ENCODE assay signal across 25 cellular contexts in the genomic region with DNA sequence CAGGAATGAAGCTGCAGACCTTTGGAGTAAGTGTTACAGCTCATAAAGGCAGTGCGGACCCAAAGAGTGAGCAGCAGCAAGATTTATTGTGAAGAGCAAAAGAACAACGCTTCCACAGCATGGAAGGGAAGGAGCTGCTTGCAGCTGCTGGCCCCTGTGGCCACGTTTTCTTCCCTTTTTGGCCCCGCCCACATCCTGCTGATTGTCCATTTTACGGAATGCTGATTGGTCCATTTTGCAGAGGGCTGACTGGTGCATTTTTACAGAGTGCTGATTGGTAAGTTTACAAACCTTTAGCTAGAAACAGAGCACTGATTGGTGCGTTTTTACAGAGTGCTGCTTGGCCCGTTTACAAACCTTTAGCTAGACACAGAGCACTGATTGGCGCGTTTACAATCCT.
"Had no signal": no experiment of that assay in that cellular context is flagged by ENCODE, and none has a peak within 500 bp of the region (broad histone marks: within the 10 kb centered on the region; RNA-seq: fewer than 3 reads in every experiment).

No MANE protein-coding gene starts in this region.

- H3K9me3 ChIP-seq: colonic mucosa had no signal

- H3K9ac ChIP-seq: SK-N-SH had no signal

- H3K27me3 ChIP-seq: breast epithelium, colonic mucosa had no signal

- H3K4me1 ChIP-seq: breast epithelium, colonic mucosa had no signal

- H3K36me3 ChIP-seq: breast epithelium, colonic mucosa had no signal

- H3K4me3 Mint-ChIP-seq: activated CD4-positive, alpha-beta memory T cell treated with anti-CD3 and anti-CD28 coated beads, Interleukin-2, amount 10 ng/mL, durations not matched to agents 7 days and 5 days; activated naive CD4-positive, alpha-beta T cell treated with anti-CD3 and anti-CD28 coated beads, Interleukin-2, amount 50 U/mL, for 24 hours; activated T-cell treated with anti-CD3 and anti-CD28 coated beads, Interleukin-2, amount 50 U/mL, for 72 hours had no signal

- H3K27ac ChIP-seq: breast epithelium, colonic mucosa, VCaP had no signal

- H3K9me2 ChIP-seq: SK-N-SH had no signal

- H3K36me3 Mint-ChIP-seq: activated naive CD4-positive, alpha-beta T cell treated with anti-CD3 and anti-CD28 coated beads, Interleukin-2, amount 50 U/mL, for 24 hours had no signal

- H3K4me2 ChIP-seq: SK-N-SH had no signal

- H3K4me3 ChIP-seq: breast epithelium, colonic mucosa had no signal

- H3K4me1 Mint-ChIP-seq: activated CD4-positive, alpha-beta memory T cell treated with anti-CD3 and anti-CD28 coated beads, Interleukin-2, amount 10 ng/mL, durations not matched to agents 7 days and 5 days; activated naive CD4-positive, alpha-beta T cell treated with anti-CD3 and anti-CD28 coated beads, Interleukin-2, amount 50 U/mL, for 24 hours had no signal

- H3K27ac Mint-ChIP-seq: activated CD4-positive, alpha-beta memory T cell treated with anti-CD3 and anti-CD28 coated beads, Interleukin-2, amount 10 ng/mL, durations not matched to agents 7 days and 5 days; activated naive CD4-positive, alpha-beta T cell treated with anti-CD3 and anti-CD28 coated beads, Interleukin-2, amount 50 U/mL, for 24 hours; activated T-cell treated with anti-CD3 and anti-CD28 coated beads, Interleukin-2, amount 50 U/mL, for 72 hours had no signal

- DNase-seq: activated CD4-positive, alpha-beta memory T cell treated with anti-CD3 and anti-CD28 coated beads, Interleukin-2, amount 10 ng/mL, durations not matched to agents 7 days and 5 days; activated CD4-positive, alpha-beta T cell treated with anti-CD3 and anti-CD28 coated beads, Interleukin-2, amount 50 U/mL, for 1 hour; activated CD4-positive, CD25-positive, alpha-beta regulatory T cell; activated naive CD4-positive, alpha-beta T cell; activated T-cell treated with anti-CD3 and anti-CD28 coated beads, Interleukin-2, amount 50 U/mL, for 72 hours; aorta; caudate nucleus; colonic mucosa; MM.1S; NCI-H1105 treated with DMSO at 0.1 percent for 48 hours; NCI-H1436 treated with DMSO at 0.1 percent for 48 hours; NCI-H187; NCI-H2081 treated with DMSO at 0.1 percent for 48 hours; NCI-H2171; NCI-H2227 treated with DMSO at 0.1 percent for 48 hours; NCI-H446 treated with DMSO at 0.1 percent for 48 hours; NCI-H524 treated with DMSO at 0.1 percent for 48 hours; NCI-H748 treated with DMSO at 0.1 percent for 48 hours; NK-92 treated with Interleukin-12 subunit alpha and Interleukin-12 subunit beta, amount 100 ng/mL, for 24 hours; PC-3; SK-N-SH; T-helper 1 cell had no signal

- H3K27me3 Mint-ChIP-seq: activated CD4-positive, alpha-beta memory T cell treated with anti-CD3 and anti-CD28 coated beads, Interleukin-2, amount 10 ng/mL, durations not matched to agents 7 days and 5 days; activated naive CD4-positive, alpha-beta T cell treated with anti-CD3 and anti-CD28 coated beads, Interleukin-2, amount 50 U/mL, for 24 hours had no signal
